Comparison of ENCODE assay signal across 8 cellular contexts in the genomic region with DNA sequence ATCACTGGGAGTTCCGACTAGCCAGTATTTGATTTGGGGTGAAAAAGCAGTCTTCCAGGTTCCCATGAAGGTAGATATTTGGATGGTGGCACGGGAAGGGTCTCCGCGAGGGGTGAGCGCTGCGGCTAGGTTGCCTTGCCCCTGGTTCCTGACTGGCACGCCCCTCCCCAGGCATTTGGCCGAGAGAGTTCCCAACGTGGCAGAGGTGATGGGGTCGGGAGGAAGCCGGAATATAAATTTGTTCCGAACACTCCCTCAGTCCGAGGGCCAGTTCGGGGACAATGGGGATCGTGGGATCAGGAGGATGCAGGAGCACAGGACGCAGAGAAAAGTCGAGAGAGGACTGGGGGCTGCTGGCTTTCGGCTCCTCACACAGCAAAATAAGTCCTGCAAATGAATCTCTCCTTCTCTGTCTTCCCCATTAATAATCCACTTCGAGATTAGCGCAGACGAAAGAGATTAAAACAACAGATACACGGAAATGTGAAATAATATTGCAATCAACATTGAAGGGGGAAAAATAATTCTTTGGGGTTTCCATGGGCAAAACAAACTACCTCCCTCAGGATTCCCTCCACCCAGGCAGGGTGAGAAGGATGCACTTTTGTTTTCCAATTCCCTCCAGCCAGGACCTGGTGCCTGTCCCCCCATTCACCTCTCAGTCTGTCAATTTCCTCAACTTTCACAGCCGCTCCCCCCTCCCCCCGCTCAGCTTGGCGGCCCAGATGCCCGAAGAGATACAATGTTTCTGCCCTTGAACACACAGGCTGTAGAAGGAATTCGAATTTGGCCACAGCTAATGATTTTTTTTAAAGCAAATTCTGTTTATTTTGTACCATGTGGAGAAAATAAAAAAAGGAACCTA. TPM values are rescaled to one million over a fixed set of nuclear protein-coding genes. Genes with fewer than 3 reads are reported as not detected.
DNase-seq lines count a peak whose midpoint lies in the region; ATAC-seq lines count a peak whose summit lies in the region.

No MANE protein-coding gene starts in this region.

- peak overlapping the region; percentile 86 to 95 (median 88) for H3K4me3 Mint-ChIP-seq in immature natural killer cell
- H3K4me3 Mint-ChIP-seq in stimulated activated naive CD8-positive, alpha-beta T cell treated with anti-CD3 and anti-CD28 coated beads, Interleukin-15, Interleukin-2, amounts not matched to agents 100 ng/mL and 50 ng/mL, for 24 hours, result peak overlapping the region; percentile 83

- peak overlapping the region; percentile 31 for H3K27ac ChIP-seq in adipose tissue (ENCODE audit: low read depth, low read length)

- ATAC-seq in GM21447 (IDR thresholded peaks at IDR 0.05; ENCODE audit: unreplicated experiment), result no peak
- ATAC-seq in GM19455 (IDR thresholded peaks at IDR 0.05; ENCODE audit: unreplicated experiment), result no peak

- no peaks in the 10 kb centered on the region for H3K36me3 Mint-ChIP-seq in immature natural killer cell
- H3K36me3 Mint-ChIP-seq in stimulated activated naive CD8-positive, alpha-beta T cell treated with anti-CD3 and anti-CD28 coated beads, Interleukin-15, Interleukin-2, amounts not matched to agents 100 ng/mL and 50 ng/mL, for 24 hours (ENCODE audit: low read depth), result no peaks in the 10 kb centered on the region

- WGBS in adipose tissue, 3 donors, result 8 to 18% (median 9%) methylated on average over 27 of the region's 27 CpGs

- H3K9me3 Mint-ChIP-seq in immature natural killer cell, result no peaks in the 10 kb centered on the region
- H3K9me3 Mint-ChIP-seq in stimulated activated naive CD8-positive, alpha-beta T cell treated with anti-CD3 and anti-CD28 coated beads, Interleukin-15, Interleukin-2, amounts not matched to agents 100 ng/mL and 50 ng/mL, for 24 hours, result no peaks in the 10 kb centered on the region

- DNase-seq in SIG-M5 treated with dmso at 0.1 percent for 504 hours (lab: John Stamatoyannopoulos, UW; ENCODE audit: unreplicated experiment) (peak; percentile 53), SIG-M5 (lab: John Stamatoyannopoulos, UW) (no peak), immature natural killer cell (no peak)
- no peak for DNase-seq in stimulated activated naive CD4-positive, alpha-beta T cell treated with Interleukin-2 at 50 U/mL for 16 hours (lab: John Stamatoyannopoulos, UW)

- H3K27me3 Mint-ChIP-seq in immature natural killer cell (ENCODE audit: low read depth in 3 of 3), result peaks cover 2 to 13% (median 4%) of the 10 kb centered on the region in 3 donors
- H3K27me3 Mint-ChIP-seq in stimulated activated naive CD8-positive, alpha-beta T cell treated with anti-CD3 and anti-CD28 coated beads, Interleukin-15, Interleukin-2, amounts not matched to agents 100 ng/mL and 50 ng/mL, for 24 hours, result peaks cover 55% of the 10 kb centered on the region

- H3K4me1 Mint-ChIP-seq in immature natural killer cell, result peaks cover 13 to 31% of the 10 kb centered on the region in 2 donors
- peaks cover 28% of the 10 kb centered on the region for H3K4me1 Mint-ChIP-seq in stimulated activated naive CD8-positive, alpha-beta T cell treated with anti-CD3 and anti-CD28 coated beads, Interleukin-15, Interleukin-2, amounts not matched to agents 100 ng/mL and 50 ng/mL, for 24 hours (ENCODE audit: low read depth)

- H3K27ac Mint-ChIP-seq in immature natural killer cell, result peak overlapping the region in 5 of 6 donors; percentile 88 to 93 (median 90)
- peak overlapping the region; percentile 63 for H3K27ac Mint-ChIP-seq in stimulated activated naive CD8-positive, alpha-beta T cell treated with anti-CD3 and anti-CD28 coated beads, Interleukin-15, Interleukin-2, amounts not matched to agents 100 ng/mL and 50 ng/mL, for 24 hours

RNA-seq across cellular contexts. Expression of a gene that starts 3.1 kb away (rescaled TPM):
- polyA plus RNA-seq in adipose tissue (10 to 100 TPM in 2 of 3 donors, 1 to 10 TPM in 1; 5.6 to 92.6 (median 76.3) TPM), immature natural killer cell (100 to 1,000 TPM in 1 of 3 donors, 10 to 100 TPM in 2; 56.5 to 115 (median 62.3) TPM)
